Comparison of ENCODE assay signal across 9 cellular contexts in genomic region chr15:68186671-68187397, GRCh38. TPM values are rescaled to one million over a fixed set of nuclear protein-coding genes. Genes with fewer than 3 reads are reported as not detected.
A peak's percentile ranks its signal among the peaks of the same experiment; 100 is the strongest.
DNase-seq lines count a peak whose midpoint lies in the region; ATAC-seq and TF ChIP-seq lines count a peak whose summit lies in the region.
"Had no signal": no experiment of that assay in that cellular context is flagged by ENCODE, and none has a peak within 500 bp of the region (broad histone marks: within the 10 kb centered on the region; RNA-seq: fewer than 3 reads in every experiment).

No MANE protein-coding gene starts in this region.

- no peaks in the 10 kb centered on the region for H3K79me2 ChIP-seq in PC-3 (ENCODE audit: low read length)

- TF ChIP-seq CTCF in BJ (IDR thresholded peaks at IDR 0.05; ENCODE audit: insufficient read depth, low read depth, low read length) (no peak), PC-3 (conservative IDR thresholded peaks at IDR 0.05; ENCODE audit: low read depth, low read length) (no peak), osteocyte (IDR thresholded peaks at IDR 0.05) (no peak)

- peaks cover 14% of the 10 kb centered on the region for H3K4me1 Mint-ChIP-seq in osteocyte (ENCODE audit: unreplicated experiment)

- WGBS in esophagus, 2 donors, result 76 to 80% methylated on average over 5 of the region's 5 CpGs

- CTCF ChIA-PET in BJ (lab: Yijun Ruan, JAX), result no interaction called here
- CTCF ChIA-PET in PC-3 (lab: Charles Lee), result no interaction called here

- no peak overlapping the region for H3K4me2 ChIP-seq in PC-3 (ENCODE audit: low read length)

- no peaks in the 10 kb centered on the region for H3K9me2 ChIP-seq in PC-3 (replicated peaks; ENCODE audit: low read length)

- POLR2A ChIA-PET in BJ (lab: Charles Lee) (no interaction called here), PC-3 (lab: Charles Lee; ENCODE audit: unreplicated experiment) (no interaction called here)

- no peak overlapping the region for H3K9ac ChIP-seq in PC-3 (ENCODE audit: low read length)

- no peaks in the 10 kb centered on the region for H3K9me3 Mint-ChIP-seq in osteocyte (ENCODE audit: unreplicated experiment)

- no peaks in the 10 kb centered on the region for H3K27me3 Mint-ChIP-seq in osteocyte (ENCODE audit: unreplicated experiment)

- H3K4me3 ChIP-seq in BJ (ENCODE audit: low read depth, low read length) (no peak overlapping the region), PC-3 (ENCODE audit: low read length) (no peak overlapping the region), esophagus (ENCODE audit: low read depth in 1 of 2, low read length in 2 of 2) (no peak overlapping the region)

- H3K4me3 Mint-ChIP-seq in osteocyte (ENCODE audit: unreplicated experiment), result no peak overlapping the region

- H3K36me3 ChIP-seq in BJ (ENCODE audit: control insufficient read depth, insufficient read depth, low read length), result peaks cover 4% of the 10 kb centered on the region
- peaks cover 23% of the 10 kb centered on the region; the same call in 1 of the 2 replicates for H3K36me3 ChIP-seq in PC-3 (ENCODE audit: low read depth, low read length)
- peaks cover 2 to 6% of the 10 kb centered on the region in 2 donors for H3K36me3 ChIP-seq in esophagus (ENCODE audit: control insufficient read depth in 2 of 2, insufficient read depth in 2 of 2, low read length in 1 of 2)

- H3K9me3 ChIP-seq in PC-3 (ENCODE audit: low read length) (no peaks in the 10 kb centered on the region), esophagus (ENCODE audit: control insufficient read depth in 2 of 2, insufficient read depth in 1 of 2, low read depth in 1 of 2, low read length in 1 of 2) (no peaks in the 10 kb centered on the region)

- no peak overlapping the region for H2AFZ ChIP-seq in PC-3 (ENCODE audit: low read length)

- H3F3A ChIP-seq in PC-3 (ENCODE audit: low read length, unreplicated experiment), result no peaks in the 10 kb centered on the region

- peak; percentile 91 for ATAC-seq in PC-3
- no peak for ATAC-seq in GM21717 (IDR thresholded peaks at IDR 0.05; ENCODE audit: unreplicated experiment)

- DNase-seq in BJ (ENCODE audit: low read depth) (peak; percentile 22), PC-3 (peak; percentile 19), osteocyte (ENCODE audit: extremely low spot score, unreplicated experiment) (no peak), NCI-H2196 (lab: John Stamatoyannopoulos, UW; ENCODE audit: unreplicated experiment) (no peak), activated gamma-delta T cell treated with Interleukin-2 at 50 U/mL for 16 hours (no peak), OCI-M2 (lab: John Stamatoyannopoulos, UW; ENCODE audit: unreplicated experiment) (no peak)
- DNase-seq: Karpas-422 had no signal

- peaks cover 53% of the 10 kb centered on the region for H3K36me3 Mint-ChIP-seq in osteocyte (ENCODE audit: unreplicated experiment)

- H3K27me3 ChIP-seq in BJ (ENCODE audit: control insufficient read depth, insufficient read depth, low read length) (no peaks in the 10 kb centered on the region), PC-3 (ENCODE audit: low read length) (no peaks in the 10 kb centered on the region), esophagus (ENCODE audit: control insufficient read depth in 1 of 2, insufficient read depth in 2 of 2, low read length in 2 of 2) (no peaks in the 10 kb centered on the region)

- peak overlapping the region; percentile 29 for H3K27ac Mint-ChIP-seq in osteocyte (ENCODE audit: unreplicated experiment)

- intact Hi-C loops in PC-3 (cut with micrococcal nuclease), result no loop called here

- H4K20me1 ChIP-seq in PC-3 (ENCODE audit: low read length), result no peaks in the 10 kb centered on the region

- H3K27ac ChIP-seq in PC-3 (ENCODE audit: low read length) (no peak overlapping the region), esophagus (ENCODE audit: low read depth in 2 of 2, low read length in 1 of 2) (peak overlapping the region; percentile 15 to 60)

- no peaks in the 10 kb centered on the region for H3K4me1 ChIP-seq in PC-3 (ENCODE audit: insufficient read depth, low read length)
- H3K4me1 ChIP-seq in esophagus (ENCODE audit: control insufficient read depth in 2 of 2, insufficient read depth in 2 of 2, low read length in 1 of 2), result no peaks in the 10 kb centered on the region

- BruUV-seq in PC-3 (replicated peaks; lab: Mats Ljungman, UMichigan), result no TSS peak

RNA-seq across cellular contexts. Expression of gene CALML4, which starts 18.3 kb away (rescaled TPM):
- polyA plus RNA-seq in BJ (2011; rRNA removed) (0.47 and 1.2 TPM in 2 replicates), esophagus (10 to 100 TPM in 1 of 2 donors, 1 to 10 TPM in 1; 5.0 to 11.2 TPM)
- 0.31 and 0.33 TPM in 2 replicates for polyA minus RNA-seq in BJ (2011; rRNA and poly(A)+ RNA removed)
- total RNA-seq in PC-3 (2014; rRNA removed) (4.5 and 4.8 TPM in 2 replicates), osteocyte (1.8 and 2.0 TPM in 2 replicates)

RNA-seq across cellular contexts. Expression of gene CLN6, which starts 42.7 kb away (rescaled TPM):
- polyA plus RNA-seq in BJ (2011; rRNA removed) (22.1 and 25.4 TPM in 2 replicates), esophagus (10 to 100 TPM; 17.8 to 23.5 TPM)
- polyA minus RNA-seq in BJ (2011; rRNA and poly(A)+ RNA removed), result 25.1 and 27.1 TPM in 2 replicates
- total RNA-seq in PC-3 (2014; rRNA removed) (33.4 and 42.2 TPM in 2 replicates), osteocyte (18.7 and 20.5 TPM in 2 replicates)

Comparison
In these comparisons a context has a peak if more than half of its experiments do, and no peak if none do; other contexts are left out.
1. DNase-seq: peak in BJ (single experiment) and PC-3 (single experiment); none in osteocyte (single experiment), NCI-H2196 (single experiment), activated gamma-delta T cell treated with Interleukin-2 at 50 U/mL for 16 hours (single experiment) and OCI-M2 (single experiment).